20 cellular contexts compared by ENCODE assay signal in genomic region chr11:20658135-20658534, GRCh38. TPM values are rescaled to one million over a fixed set of nuclear protein-coding genes. Genes with fewer than 3 reads are reported as not detected.
"Had no signal": no experiment of that assay in that cellular context is flagged by ENCODE, and none has a peak within 500 bp of the region (broad histone marks: within the 10 kb centered on the region; RNA-seq: fewer than 3 reads in every experiment).

No MANE protein-coding gene starts in this region.

- H3K4me3 ChIP-seq: coronary artery, heart right ventricle, right atrium auricular region, smooth muscle cell, tibial nerve, vagina had no signal

- DNase-seq: activated CD4-positive, alpha-beta T cell treated with anti-CD3 and anti-CD28 coated beads, Interleukin-2, amount 50 U/mL, for 1 hour; activated T-cell treated with anti-CD3 and anti-CD28 coated beads for 4 hours; central memory CD4-positive, alpha-beta T cell; effector CD4-positive, alpha-beta T cell; foreskin melanocyte; heart right ventricle; naive thymus-derived CD8-positive, alpha-beta T cell; posterior cingulate gyrus had no signal

- H3K36me3 ChIP-seq: heart right ventricle, neutrophil, right atrium auricular region, tibial nerve, vagina had no signal

- H3K4me1 Mint-ChIP-seq: activated naive CD4-positive, alpha-beta T cell treated with anti-CD3 and anti-CD28 coated beads, Interleukin-2, amount 50 U/mL, for 24 hours; naive thymus-derived CD8-positive, alpha-beta T cell; stimulated activated memory B cell treated with anti-CD40 and anti-IgM and Interleukin-4, amounts not matched to agents 10 μg/mL and 1 μg/mL and 100 μg/mL, for 72 hours had no signal

- H3K27ac Mint-ChIP-seq: activated naive CD4-positive, alpha-beta T cell treated with anti-CD3 and anti-CD28 coated beads, Interleukin-2, amount 50 U/mL, for 24 hours; naive thymus-derived CD8-positive, alpha-beta T cell; stimulated activated memory B cell treated with anti-CD40 and anti-IgM and Interleukin-4, amounts not matched to agents 10 μg/mL and 1 μg/mL and 100 μg/mL, for 72 hours had no signal

- H3K4me3 Mint-ChIP-seq: activated naive CD4-positive, alpha-beta T cell treated with anti-CD3 and anti-CD28 coated beads, Interleukin-2, amount 50 U/mL, for 24 hours; naive thymus-derived CD8-positive, alpha-beta T cell; stimulated activated memory B cell treated with anti-CD40 and anti-IgM and Interleukin-4, amounts not matched to agents 10 μg/mL and 1 μg/mL and 100 μg/mL, for 72 hours had no signal

- H3K4me1 ChIP-seq: heart right ventricle, right atrium auricular region, tibial nerve, vagina had no signal

- H3K9me3 ChIP-seq: neutrophil, right atrium auricular region, tibial nerve, vagina had no signal

- ATAC-seq: heart right ventricle; naive thymus-derived CD8-positive, alpha-beta T cell; stimulated activated memory B cell treated with anti-CD40 and anti-IgM and Interleukin-4, amounts not matched to agents 10 μg/mL and 1 μg/mL and 100 μg/mL, for 72 hours had no signal

- H3K36me3 Mint-ChIP-seq: activated naive CD4-positive, alpha-beta T cell treated with anti-CD3 and anti-CD28 coated beads, Interleukin-2, amount 50 U/mL, for 24 hours; naive thymus-derived CD8-positive, alpha-beta T cell; stimulated activated memory B cell treated with anti-CD40 and anti-IgM and Interleukin-4, amounts not matched to agents 10 μg/mL and 1 μg/mL and 100 μg/mL, for 72 hours had no signal

RNA-seq across cellular contexts. Expression of gene NELL1, which starts 11.3 kb away (rescaled TPM):
- total RNA-seq: activated CD8-positive, alpha-beta memory T cell treated with anti-CD3 and anti-CD28 coated beads for 36 hours; endothelial cell of umbilical vein; heart right ventricle; lung microvascular endothelial cell; mononuclear cell; naive thymus-derived CD8-positive, alpha-beta T cell; right atrium auricular region; smooth muscle cell; tibial nerve had no signal

RNA-seq across cellular contexts. Expression of gene SLC6A5, which starts 58.7 kb away (rescaled TPM):
- total RNA-seq: activated CD8-positive, alpha-beta memory T cell treated with anti-CD3 and anti-CD28 coated beads for 36 hours; endothelial cell of umbilical vein; heart right ventricle; lung microvascular endothelial cell; mononuclear cell; naive thymus-derived CD8-positive, alpha-beta T cell; smooth muscle cell; tibial nerve; vagina had no signal
